Comparison of ENCODE assay signal across 27 cellular contexts in genomic region chr14:101010835-101011234, GRCh38.
"Had no signal": no experiment of that assay in that cellular context is flagged by ENCODE, and none has a peak within 500 bp of the region (broad histone marks: within the 10 kb centered on the region; RNA-seq: fewer than 3 reads in every experiment).

No MANE protein-coding gene starts in this region.

- H3K27me3 ChIP-seq: neural progenitor cell, right atrium auricular region, right lobe of liver, tibial nerve, uterus had no signal

- H3K4me3 ChIP-seq: left ventricle myocardium inferior, lung, neural progenitor cell, right atrium auricular region, right lobe of liver, smooth muscle cell, tibial nerve, uterus had no signal

- H3K27ac Mint-ChIP-seq: immature natural killer cell; mesothelial cell of epicardium; naive B cell; natural killer cell; nephron progenitor cell; neural progenitor cell; stimulated activated memory B cell treated with anti-CD40 and anti-IgM and Interleukin-4, amounts not matched to agents 10 μg/mL and 1 μg/mL and 100 μg/mL, for 72 hours; stimulated activated naive CD8-positive, alpha-beta T cell treated with anti-CD3 and anti-CD28 coated beads, Interleukin-15, amount 100 ng/mL, for 72 hours; type B pancreatic cell had no signal

- H3K27ac ChIP-seq: left ventricle myocardium inferior, neural progenitor cell, neutrophil, parathyroid adenoma, right atrium auricular region, right lobe of liver, tibial nerve, uterus had no signal

- H3K4me1 ChIP-seq: left ventricle myocardium inferior, neural progenitor cell, parathyroid adenoma, right atrium auricular region, right lobe of liver, tibial nerve, uterus had no signal

- H3K36me3 Mint-ChIP-seq: immature natural killer cell; mesothelial cell of epicardium; natural killer cell; neural progenitor cell; stimulated activated memory B cell treated with anti-CD40 and anti-IgM and Interleukin-4, amounts not matched to agents 10 μg/mL and 1 μg/mL and 100 μg/mL, for 72 hours; type B pancreatic cell had no signal

- H3K36me3 ChIP-seq: left ventricle myocardium inferior, neural progenitor cell, neutrophil, right atrium auricular region, right lobe of liver, uterus had no signal

- ATAC-seq: left colon; natural killer cell; right lobe of liver; stimulated activated memory B cell treated with anti-CD40 and anti-IgM and Interleukin-4, amounts not matched to agents 10 μg/mL and 1 μg/mL and 100 μg/mL, for 72 hours; stimulated activated naive CD8-positive, alpha-beta T cell treated with anti-CD3 and anti-CD28 coated beads, Interleukin-15, amount 100 ng/mL, for 72 hours had no signal

- H3K4me1 Mint-ChIP-seq: immature natural killer cell; natural killer cell; neural progenitor cell; stimulated activated memory B cell treated with anti-CD40 and anti-IgM and Interleukin-4, amounts not matched to agents 10 μg/mL and 1 μg/mL and 100 μg/mL, for 72 hours; stimulated activated naive CD8-positive, alpha-beta T cell treated with anti-CD3 and anti-CD28 coated beads, Interleukin-15, amount 100 ng/mL, for 72 hours had no signal

- DNase-seq: hypothalamus; immature natural killer cell; left colon; left ventricle myocardium inferior; mesendoderm; naive B cell; natural killer cell; nephron progenitor cell; occipital lobe; right lobe of liver; stimulated activated CD4-positive, alpha-beta T cell treated with anti-CD3 and anti-CD28 coated beads, Interleukin-1b, Interleukin-23, amount 100 ng/mL, for 48 hours; stimulated activated CD4-positive, alpha-beta T cell treated with anti-CD3 and anti-CD28 coated beads, Interleukin-2, amount 100 ng/mL, for 48 hours; stimulated activated CD4-positive, alpha-beta T cell treated with anti-CD3 and anti-CD28 coated beads, Interleukin-4, amount 100 ng/mL, for 4 hours; stimulated activated naive CD4-positive, alpha-beta T cell treated with Interleukin-2 at 50 U/mL for 16 hours; stimulated activated naive CD8-positive, alpha-beta T cell treated with anti-CD3 and anti-CD28 coated beads, Interleukin-15, amount 100 ng/mL, for 72 hours; substantia nigra; uterus had no signal

- H3K27me3 Mint-ChIP-seq: stimulated activated memory B cell treated with anti-CD40 and anti-IgM and Interleukin-4, amounts not matched to agents 10 μg/mL and 1 μg/mL and 100 μg/mL, for 72 hours had no signal

- H3K9me3 ChIP-seq: neutrophil, right lobe of liver, uterus had no signal

- H3K4me3 Mint-ChIP-seq: immature natural killer cell; mesothelial cell of epicardium; natural killer cell; nephron progenitor cell; neural progenitor cell; stimulated activated memory B cell treated with anti-CD40 and anti-IgM and Interleukin-4, amounts not matched to agents 10 μg/mL and 1 μg/mL and 100 μg/mL, for 72 hours; stimulated activated naive CD8-positive, alpha-beta T cell treated with anti-CD3 and anti-CD28 coated beads, Interleukin-15, amount 100 ng/mL, for 72 hours; type B pancreatic cell had no signal
